Comparison of ENCODE assay signal across 8 cellular contexts in the genomic region with DNA sequence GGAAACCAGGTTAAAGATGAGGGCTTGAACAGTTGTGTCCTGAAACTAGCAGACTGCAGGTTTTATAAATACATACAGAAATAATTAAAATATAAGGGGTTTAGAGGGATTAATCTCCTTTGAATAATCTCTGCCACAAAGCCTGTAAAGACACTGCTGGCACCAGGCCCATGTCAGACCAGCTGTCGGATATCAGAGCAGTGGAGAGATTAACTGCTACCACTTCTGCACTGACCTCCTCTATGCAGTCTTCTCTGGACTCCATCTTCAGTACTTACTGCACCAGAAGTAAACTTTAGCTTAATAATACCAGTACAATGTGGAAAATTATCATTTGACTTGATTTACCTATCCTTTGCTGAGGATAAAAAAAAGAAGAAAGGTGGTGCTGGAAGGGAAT.
DNase-seq lines count a peak whose midpoint lies in the region; ATAC-seq and TF ChIP-seq lines count a peak whose summit lies in the region.
"Had no signal": no experiment of that assay in that cellular context is flagged by ENCODE, and none has a peak within 500 bp of the region (broad histone marks: within the 10 kb centered on the region; RNA-seq: fewer than 3 reads in every experiment).

No MANE protein-coding gene starts in this region.

- TF ChIP-seq CTCF in retinal pigment epithelial cell (conservative IDR thresholded peaks at IDR 0.05; ENCODE audit: low read depth, low read length) = no peak

- no peak overlapping the region for H3K4me3 ChIP-seq in retinal pigment epithelial cell (ENCODE audit: low read length)

- peak; percentile 78 for DNase-seq in NCI-H1092 (lab: John Stamatoyannopoulos, UW)
- DNase-seq in SK-N-DZ (ENCODE audit: low spot score) = peak; percentile 15
- DNase-seq in globus pallidus (ENCODE audit: low spot score) = peak; percentile 26
- peak; percentile 78 for DNase-seq in retinal pigment epithelial cell (ENCODE audit: low read depth)
- no peak for DNase-seq in stimulated activated CD4-positive, alpha-beta T cell treated with anti-CD3 and anti-CD28 coated beads, Interleukin-2, amount 100 ng/mL, for 48 hours
- no peak for DNase-seq in dedifferentiated amniotic fluid mesenchymal stem cell (ENCODE audit: extremely low spot score)
- DNase-seq: stimulated activated naive CD4-positive, alpha-beta T cell treated with Interleukin-2 at 50 U/mL for 16 hours had no signal

- ATAC-seq in GM19452 (IDR thresholded peaks at IDR 0.05; ENCODE audit: unreplicated experiment) = no peak

Comparison
In these comparisons a context has a peak if more than half of its experiments do, and no peak if none do; other contexts are left out.
1. DNase-seq: peak in NCI-H1092 (single experiment), SK-N-DZ (single experiment), globus pallidus (single experiment) and retinal pigment epithelial cell (single experiment); none in stimulated activated CD4-positive, alpha-beta T cell treated with anti-CD3 and anti-CD28 coated beads, Interleukin-2, amount 100 ng/mL, for 48 hours (0 of 2) and dedifferentiated amniotic fluid mesenchymal stem cell (single experiment).